ENCODE assay signal across 8 cellular contexts in genomic region chr3:4980229-4981159, GRCh38. TPM values are rescaled to one million over a fixed set of nuclear protein-coding genes. Genes with fewer than 3 reads are reported as not detected.
DNase-seq lines count a peak whose midpoint lies in the region; ATAC-seq and TF ChIP-seq lines count a peak whose summit lies in the region.

No MANE protein-coding gene starts in this region.

- H2BK5ac ChIP-seq in mesenchymal stem cell (ENCODE audit: low read depth, low read length, poor library complexity, severe bottlenecking), result peak overlapping the region; percentile 89

- peaks cover 58% of the 10 kb centered on the region for H3K4me1 ChIP-seq in effector memory CD4-positive, alpha-beta T cell (ENCODE audit: control insufficient read depth, insufficient read depth, low read length, poor library complexity, severe bottlenecking)
- H3K4me1 ChIP-seq in mesenchymal stem cell (ENCODE audit: control insufficient read depth, insufficient read depth, low read depth, low read length), result peaks cover 26% of the 10 kb centered on the region

- peak overlapping the region; percentile 87 for H4K8ac ChIP-seq in mesenchymal stem cell (ENCODE audit: low read length)

- H2AFZ ChIP-seq in mesenchymal stem cell (ENCODE audit: low read depth, low read length), result no peak overlapping the region

- peak overlapping the region; percentile 98 for H3K27ac ChIP-seq in effector memory CD4-positive, alpha-beta T cell (ENCODE audit: insufficient read depth, low read length, poor library complexity, severe bottlenecking)
- peak overlapping the region; percentile 99 for H3K27ac ChIP-seq in mesenchymal stem cell (ENCODE audit: low read length, poor library complexity, severe bottlenecking)

- peak overlapping the region in 1 of 2 experiments; percentile 66 for H3K23ac ChIP-seq in mesenchymal stem cell (ENCODE audit: low read length in 2 of 2)

- peak overlapping the region; percentile 70 for H2AK5ac ChIP-seq in mesenchymal stem cell (ENCODE audit: low read length, severe bottlenecking)

- peak overlapping the region; percentile 77 for H3K4me2 ChIP-seq in mesenchymal stem cell (ENCODE audit: low read length, poor library complexity, severe bottlenecking)

- H2BK120ac ChIP-seq in mesenchymal stem cell (ENCODE audit: low read depth, low read length), result peak overlapping the region; percentile 96

- H3K36me3 ChIP-seq in effector memory CD4-positive, alpha-beta T cell (ENCODE audit: control insufficient read depth, insufficient read depth, low read length), result peaks cover 23% of the 10 kb centered on the region
- peaks cover 23 to 31% of the 10 kb centered on the region in 2 experiments for H3K36me3 ChIP-seq in mesenchymal stem cell (ENCODE audit: control insufficient read depth in 1 of 2, insufficient read depth in 2 of 2, low read depth in 1 of 2, low read length in 2 of 2)

- H3K4me3 ChIP-seq in effector memory CD4-positive, alpha-beta T cell (ENCODE audit: insufficient read depth, low read depth, low read length, poor library complexity, severe bottlenecking), result peak overlapping the region; percentile 100
- peak overlapping the region; percentile 92 to 99 for H3K4me3 ChIP-seq in mesenchymal stem cell (ENCODE audit: insufficient read depth in 1 of 2, low read depth in 1 of 2, low read length in 2 of 2)

- 3% methylated on average over 30 of the region's 32 CpGs for WGBS in mesenchymal stem cell

- peak overlapping the region; percentile 96 for H3K9ac ChIP-seq in mesenchymal stem cell (ENCODE audit: low read length)

- no peaks in the 10 kb centered on the region for H3K9me3 ChIP-seq in effector memory CD4-positive, alpha-beta T cell (ENCODE audit: control insufficient read depth, low read length)
- H3K9me3 ChIP-seq in mesenchymal stem cell (ENCODE audit: control insufficient read depth, low read length), result no peaks in the 10 kb centered on the region

- peak overlapping the region; percentile 94 to 100 for H3K4ac ChIP-seq in mesenchymal stem cell (ENCODE audit: low read depth in 1 of 2, low read length in 2 of 2)

- peak overlapping the region in 1 of 2 experiments; percentile 100 for H2BK12ac ChIP-seq in mesenchymal stem cell (ENCODE audit: low read length in 2 of 2)

- H3K14ac ChIP-seq in mesenchymal stem cell (ENCODE audit: low read length in 2 of 2), result peak overlapping the region in 1 of 2 experiments; percentile 100

- DNase-seq in GM10266 (ENCODE audit: extremely low spot score) (peak; percentile 74), NOMO-1 (lab: John Stamatoyannopoulos, UW; ENCODE audit: unreplicated experiment in 2 of 2) (peak; percentile 81 to 82), mesenchymal stem cell (peak; percentile 93)
- DNase-seq in activated CD8-positive, alpha-beta memory T cell treated with anti-CD3 and anti-CD28 coated beads for 48 hours (ENCODE audit: low read depth in 2 of 3, low spot score in 2 of 3), result peak; percentile 86 to 98 (median 92)
- peak; percentile 81 to 86 (median 86) for DNase-seq in effector memory CD4-positive, alpha-beta T cell
- peak; percentile 84 for DNase-seq in stimulated activated CD8-positive, alpha-beta memory T cell treated with anti-CD3 and anti-CD28 coated beads, Interleukin-12 subunit alpha, Interleukin-12 subunit beta, amount 100 ng/mL, for 1 hour (ENCODE audit: low read depth)

- peak overlapping the region; percentile 100 for H3K18ac ChIP-seq in mesenchymal stem cell (ENCODE audit: low read depth in 1 of 2, low read length in 2 of 2)

- peaks cover 4% of the 10 kb centered on the region for H3K79me1 ChIP-seq in mesenchymal stem cell (replicated peaks; ENCODE audit: low read length, poor library complexity, severe bottlenecking)

- H4K91ac ChIP-seq in mesenchymal stem cell (ENCODE audit: low read length), result peak overlapping the region; percentile 99

- peak; percentile 92 for TF ChIP-seq CTCF in GM10266 (IDR thresholded peaks at IDR 0.05; ENCODE audit: control insufficient read depth, insufficient read depth, low read depth, missing control alignments)

- no peak overlapping the region for H2BK15ac ChIP-seq in mesenchymal stem cell (ENCODE audit: low read depth, poor library complexity, severe bottlenecking)

- H3K27me3 ChIP-seq in effector memory CD4-positive, alpha-beta T cell (replicated peaks; ENCODE audit: control insufficient read depth, insufficient read depth, low read length, poor library complexity, severe bottlenecking), result no peaks in the 10 kb centered on the region
- H3K27me3 ChIP-seq in mesenchymal stem cell (ENCODE audit: control insufficient read depth in 1 of 2, insufficient read depth in 1 of 2, low read length in 2 of 2), result no peaks in the 10 kb centered on the region

- ATAC-seq in HG03175 (IDR thresholded peaks at IDR 0.05; ENCODE audit: unreplicated experiment), result peak; percentile 10
- no peak for ATAC-seq in GM21528 (IDR thresholded peaks at IDR 0.05; ENCODE audit: low FRiP score, unreplicated experiment)

RNA-seq across cellular contexts. Expression of gene BHLHE40, which starts 1.3 kb away (rescaled TPM):
- polyA plus RNA-seq in mesenchymal stem cell (2013, experiment 1 of 2), result 88.3 TPM
- polyA plus RNA-seq in mesenchymal stem cell (2013, experiment 2 of 2), result 79.7 TPM
